Comparison of ENCODE assay signal across 8 cellular contexts in the genomic region with DNA sequence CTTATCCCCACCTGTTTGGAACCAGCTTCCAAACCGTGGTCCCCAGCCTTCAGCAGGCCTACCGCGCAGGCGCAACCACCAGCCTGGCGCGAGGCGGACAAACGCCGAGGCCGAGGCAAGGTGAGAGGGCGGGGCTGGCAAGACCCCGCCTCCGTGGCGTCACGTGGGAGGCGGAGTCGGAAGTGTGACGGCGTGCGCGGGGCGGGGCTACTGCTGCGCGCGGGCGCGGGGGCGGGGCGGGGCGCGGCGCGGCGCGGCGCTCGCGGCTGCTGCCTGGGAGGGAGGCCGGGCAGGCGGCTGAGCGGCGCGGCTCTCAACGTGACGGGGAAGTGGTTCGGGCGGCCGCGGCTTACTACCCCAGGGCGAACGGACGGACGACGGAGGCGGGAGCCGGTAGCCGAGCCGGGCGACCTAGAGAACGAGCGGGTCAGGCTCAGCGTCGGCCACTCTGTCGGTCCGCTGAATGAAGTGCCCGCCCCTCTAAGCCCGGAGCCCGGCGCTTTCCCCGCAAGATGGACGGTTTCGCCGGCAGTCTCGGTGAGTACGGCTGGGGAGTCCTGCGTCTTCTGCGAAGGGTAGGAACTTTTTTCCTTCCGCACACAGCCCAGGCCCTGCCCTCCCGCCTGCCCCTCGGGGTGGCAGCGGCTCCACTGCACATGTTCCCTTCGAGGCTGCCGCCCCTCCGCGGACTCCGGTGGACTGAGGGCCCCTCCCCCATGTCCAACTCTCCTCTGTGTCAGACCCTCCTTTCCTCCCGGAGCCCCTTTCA. TPM values are rescaled to one million over a fixed set of nuclear protein-coding genes. Genes with fewer than 3 reads are reported as not detected.
DNase-seq lines count a peak whose midpoint lies in the region; ATAC-seq and TF ChIP-seq lines count a peak whose summit lies in the region.

TSS of gene EML4 (plus strand) at position 254 of the 769 bp plus-strand sequence. CDS start at position 513, 259 bp downstream.

- H3F3A ChIP-seq in DOHH2 (ENCODE audit: control insufficient read depth, insufficient read depth), result peaks cover 2% of the 10 kb centered on the region; the same call in 1 of the 2 replicates

- POLR2A ChIA-PET in naive thymus-derived CD8-positive, alpha-beta T cell (lab: Charles Lee), result interaction anchor here (0.9 to 4.6 kb wide), 6 partner anchors 36 to 73 kb away, joined by 3 to 39 read pairs (median 14); no protein-coding TSS in a partner anchor

- TF ChIP-seq CTCF in DOHH2 (IDR thresholded peaks at IDR 0.05; ENCODE audit: low read depth, low read length, poor library complexity, severe bottlenecking) (no peak), fibroblast of mammary gland (conservative IDR thresholded peaks at IDR 0.05; ENCODE audit: control insufficient read depth, insufficient read depth, low read depth, low read length) (no peak)

- H3K4me3 ChIP-seq in DOHH2 (ENCODE audit: low read length) (peak within 1 kb of the TSS; percentile 82), Karpas-422 (ENCODE audit: low read length) (peak within 1 kb of the TSS; percentile 91), fibroblast of mammary gland (ENCODE audit: control insufficient read depth, low read depth, low read length) (peak within 1 kb of the TSS; percentile 85)

- peak within 1 kb of the TSS in 2 of 10 donors; percentile 91 for H3K27ac Mint-ChIP-seq in naive thymus-derived CD8-positive, alpha-beta T cell
- H3K27ac Mint-ChIP-seq in stimulated activated naive B cell treated with anti-CD40 and anti-IgM and Interleukin-4, amounts not matched to agents 10 μg/mL and 1 μg/mL and 100 μg/mL, for 72 hours, result no peak within 1 kb of the TSS

- no peaks in the 10 kb centered on the region for H3K36me3 Mint-ChIP-seq in naive thymus-derived CD8-positive, alpha-beta T cell
- H3K36me3 Mint-ChIP-seq in stimulated activated naive B cell treated with anti-CD40 and anti-IgM and Interleukin-4, amounts not matched to agents 10 μg/mL and 1 μg/mL and 100 μg/mL, for 72 hours, result peaks cover 0 to 1% of the 10 kb centered on the region in 2 donors

- peak within 1 kb of the TSS; percentile 55; the same call in 1 of the 2 replicates for H2AFZ ChIP-seq in Karpas-422 (ENCODE audit: low read length)

- H3K4me3 Mint-ChIP-seq in naive thymus-derived CD8-positive, alpha-beta T cell, result peak within 1 kb of the TSS in 2 of 10 donors; percentile 53 to 70
- no peak within 1 kb of the TSS for H3K4me3 Mint-ChIP-seq in stimulated activated naive B cell treated with anti-CD40 and anti-IgM and Interleukin-4, amounts not matched to agents 10 μg/mL and 1 μg/mL and 100 μg/mL, for 72 hours

- ATAC-seq in GM21825 (IDR thresholded peaks at IDR 0.05; ENCODE audit: unreplicated experiment), result peak; percentile 82
- ATAC-seq in naive thymus-derived CD8-positive, alpha-beta T cell, result peak; percentile 87
- ATAC-seq in stimulated activated naive B cell treated with anti-CD40 and anti-IgM and Interleukin-4, amounts not matched to agents 10 μg/mL and 1 μg/mL and 100 μg/mL, for 72 hours (replicated peaks), result peak; percentile 89 to 94

- H3K79me2 ChIP-seq in DOHH2 (ENCODE audit: control insufficient read depth, low read length) (peaks cover 44% of the 10 kb centered on the region), Karpas-422 (ENCODE audit: low read length) (peaks cover 49% of the 10 kb centered on the region)

- 0 out of 2 replicates have a peak, but pooled peaks cover 3% of the 10 kb centered on the region for H4K20me1 ChIP-seq in DOHH2 (ENCODE audit: control insufficient read depth, insufficient read depth, low read depth, low read length)
- peaks cover 12% of the 10 kb centered on the region; the same call in 1 of the 2 replicates for H4K20me1 ChIP-seq in Karpas-422 (ENCODE audit: insufficient read depth, low read depth, low read length)

- peaks cover 9% of the 10 kb centered on the region for H3K27me3 ChIP-seq in DOHH2 (ENCODE audit: control insufficient read depth, low read length)
- H3K27me3 ChIP-seq in Karpas-422 (ENCODE audit: low read length), result no peaks in the 10 kb centered on the region

- H3K4me1 Mint-ChIP-seq in naive thymus-derived CD8-positive, alpha-beta T cell, result peaks cover 7 to 24% (median 15%) of the 10 kb centered on the region in 4 donors
- peaks cover 7 to 19% of the 10 kb centered on the region in 2 donors for H3K4me1 Mint-ChIP-seq in stimulated activated naive B cell treated with anti-CD40 and anti-IgM and Interleukin-4, amounts not matched to agents 10 μg/mL and 1 μg/mL and 100 μg/mL, for 72 hours

- peak within 1 kb of the TSS; percentile 43 for H3K27ac ChIP-seq in DOHH2 (ENCODE audit: low read depth, low read length)
- H3K27ac ChIP-seq in Karpas-422 (ENCODE audit: low read length), result peak within 1 kb of the TSS; percentile 95

- peak within 1 kb of the TSS; percentile 95 for H3K9ac ChIP-seq in Karpas-422 (ENCODE audit: low read length)

- no peaks in the 10 kb centered on the region for H3K9me3 Mint-ChIP-seq in naive thymus-derived CD8-positive, alpha-beta T cell
- H3K9me3 Mint-ChIP-seq in stimulated activated naive B cell treated with anti-CD40 and anti-IgM and Interleukin-4, amounts not matched to agents 10 μg/mL and 1 μg/mL and 100 μg/mL, for 72 hours, result no peaks in the 10 kb centered on the region

- H3K9me2 ChIP-seq in DOHH2 (replicated peaks; ENCODE audit: control insufficient read depth, low read length) (no peaks in the 10 kb centered on the region), Karpas-422 (replicated peaks; ENCODE audit: insufficient read depth, low read length) (no peaks in the 10 kb centered on the region; the same call in 1 of the 2 replicates)

- DNase-seq in Karpas-422 (peak; percentile 96), RPMI8226 (peak; percentile 93), fibroblast of mammary gland (ENCODE audit: low read depth) (peak; percentile 86)
- peak; percentile 78 to 92 for DNase-seq in activated T-helper 1 cell treated with anti-CD3 and anti-CD28 coated beads, Interleukin-2, amount 50 U/mL, for 16 hours (ENCODE audit: low read depth in 1 of 2, low spot score in 1 of 2)
- peak; percentile 79 to 95 (median 90) for DNase-seq in naive thymus-derived CD8-positive, alpha-beta T cell
- peak; percentile 91 for DNase-seq in stimulated activated naive B cell treated with anti-CD40 and anti-IgM and Interleukin-4, amounts not matched to agents 10 μg/mL and 1 μg/mL and 100 μg/mL, for 72 hours

- H3K4me1 ChIP-seq in DOHH2 (ENCODE audit: control insufficient read depth, low read length), result peaks cover 30% of the 10 kb centered on the region
- H3K4me1 ChIP-seq in Karpas-422 (ENCODE audit: low read length), result peaks cover 35% of the 10 kb centered on the region

- no peaks in the 10 kb centered on the region for H3K27me3 Mint-ChIP-seq in naive thymus-derived CD8-positive, alpha-beta T cell
- H3K27me3 Mint-ChIP-seq in stimulated activated naive B cell treated with anti-CD40 and anti-IgM and Interleukin-4, amounts not matched to agents 10 μg/mL and 1 μg/mL and 100 μg/mL, for 72 hours, result no peaks in the 10 kb centered on the region

- H3K9me3 ChIP-seq in DOHH2 (ENCODE audit: control insufficient read depth, insufficient read depth, low read length) (peaks cover 6% of the 10 kb centered on the region; the same call in 1 of the 2 replicates), Karpas-422 (ENCODE audit: low read length) (no peaks in the 10 kb centered on the region)

- H3K36me3 ChIP-seq in DOHH2 (ENCODE audit: control insufficient read depth, low read length) (no peaks in the 10 kb centered on the region), Karpas-422 (ENCODE audit: insufficient read depth, low read length) (peaks cover 8% of the 10 kb centered on the region; the same call in 1 of the 2 replicates)

- peak within 1 kb of the TSS; percentile 87 for H3K4me2 ChIP-seq in DOHH2 (ENCODE audit: low read length)
- H3K4me2 ChIP-seq in Karpas-422 (ENCODE audit: low read depth, low read length, poor library complexity, severe bottlenecking), result peak within 1 kb of the TSS; percentile 96

RNA-seq across cellular contexts. Expression of gene EML4, which starts in this region (rescaled TPM):
- total RNA-seq in Karpas-422 (2014; rRNA removed; shearing (Covaris generic); ENCODE audit: low replicate concordance), result 61.1 and 74.8 TPM in 2 replicates
- total RNA-seq in naive thymus-derived CD8-positive, alpha-beta T cell, result 100 to 1,000 TPM; 108 to 111 TPM
- 10 to 100 TPM; 37.8 to 48.1 (median 44.7) TPM for polyA plus RNA-seq in naive thymus-derived CD8-positive, alpha-beta T cell

Comparison
In these comparisons a context has a peak if more than half of its experiments do, and no peak if none do; other contexts are left out.
1. Peak in every context shown above with its lines: DNase-seq, ATAC-seq, H3K4me3 ChIP-seq and H3K27ac ChIP-seq.